ENCODE assay signal across 8 cellular contexts in the genomic region with DNA sequence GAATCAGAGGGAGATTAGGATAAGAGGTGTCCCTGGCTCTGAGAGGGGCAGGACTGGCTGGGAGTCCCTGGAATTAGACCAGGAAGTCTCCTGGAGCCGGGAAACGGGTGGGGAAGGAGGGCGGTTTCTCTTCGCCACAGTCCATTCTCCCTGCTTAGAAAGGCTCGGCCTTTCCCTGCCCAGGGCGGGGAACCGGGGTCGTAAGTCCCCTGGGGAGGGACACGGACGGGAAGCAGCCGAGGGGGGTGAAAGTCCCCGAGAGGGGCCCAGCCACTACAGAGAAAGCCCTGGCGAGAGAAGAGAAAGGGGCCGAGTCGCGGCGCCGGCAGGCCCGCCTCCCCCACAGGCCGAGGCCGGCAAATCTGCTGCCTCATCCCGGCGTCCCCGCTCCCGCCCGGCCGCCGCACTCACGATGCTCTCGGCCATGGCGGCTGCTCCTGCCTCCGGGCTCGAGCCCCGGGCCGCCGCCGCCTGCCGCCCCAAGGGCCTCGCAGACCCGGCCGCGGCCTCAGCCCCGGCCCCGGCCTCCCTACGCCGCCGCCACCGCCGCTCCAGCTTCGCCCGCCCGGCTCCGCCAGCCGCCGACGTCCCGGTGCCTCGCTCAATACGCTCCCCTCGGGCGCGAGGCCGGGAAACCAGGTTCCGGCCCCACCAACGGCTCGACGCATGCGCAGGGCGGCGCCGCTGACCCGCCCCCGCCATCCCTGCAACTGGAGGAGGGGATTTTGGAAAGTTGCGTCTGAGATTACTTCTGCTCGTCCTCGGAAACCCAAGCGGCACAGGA. TPM values are rescaled to one million over a fixed set of nuclear protein-coding genes. Genes with fewer than 3 reads are reported as not detected.
A peak's percentile ranks its signal among the peaks of the same experiment; 100 is the strongest.
DNase-seq lines count a peak whose midpoint lies in the region; ATAC-seq and TF ChIP-seq lines count a peak whose summit lies in the region.

Gene NPLOC4, minus strand, starts transcription at position 608 of the 784 bp plus-strand sequence. Its CDS starts 182 bp downstream, at position 426.
Gene TSPAN10, plus strand, starts transcription at position 692 of the 784 bp plus-strand sequence. CDS start 5,217 bp downstream, outside the sequence.

- peaks cover 12% of the 10 kb centered on the region for H3K36me3 Mint-ChIP-seq in activated CD4-positive, alpha-beta T cell treated with anti-CD3 and anti-CD28 coated beads, Interleukin-2, amount 10 ng/mL, durations not matched to agents 24 days and 14 days (ENCODE audit: low read depth)

- H3K4me3 Mint-ChIP-seq in activated CD4-positive, alpha-beta T cell treated with anti-CD3 and anti-CD28 coated beads, Interleukin-2, amount 10 ng/mL, durations not matched to agents 24 days and 14 days: peak within 1 kb of the TSS; percentile 97

- peak; percentile 99 for DNase-seq in AG08395 (ENCODE audit: low spot score)
- peak; percentile 41 for DNase-seq in NCI-H510A (lab: John Stamatoyannopoulos, UW)
- DNase-seq in activated CD4-positive, alpha-beta T cell treated with anti-CD3 and anti-CD28 coated beads, Interleukin-2, amount 10 ng/mL, durations not matched to agents 24 days and 14 days: peak; percentile 96
- peak; percentile 91 for DNase-seq in coronary artery (ENCODE audit: low spot score)
- peak; percentile 88 for DNase-seq in left lobe of liver (ENCODE audit: low spot score)
- DNase-seq in stimulated activated CD4-positive, alpha-beta T cell treated with anti-CD3 and anti-CD28 coated beads, Interleukin-2, amount 100 ng/mL, for 24 hours: peak; percentile 87 to 89

- ATAC-seq in GM18909 (IDR thresholded peaks at IDR 0.05; ENCODE audit: poor library complexity, unreplicated experiment) (peak; percentile 87), HG03280 (IDR thresholded peaks at IDR 0.05; ENCODE audit: unreplicated experiment) (peak; percentile 91), left lobe of liver (peak; percentile 87)

- intact Hi-C loops in activated CD4-positive, alpha-beta T cell treated with anti-CD3 and anti-CD28 coated beads, Interleukin-2, amount 10 ng/mL, durations not matched to agents 24 days and 14 days (cut with micrococcal nuclease): loop anchor here (1.0 kb wide), 1 partner anchor 30 kb away; the partner anchor contains the start of genes CCDC137 and OXLD1

- H3K27ac ChIP-seq in coronary artery: peak within 1 kb of the TSS; percentile 74 to 95

- H3K9me3 Mint-ChIP-seq in activated CD4-positive, alpha-beta T cell treated with anti-CD3 and anti-CD28 coated beads, Interleukin-2, amount 10 ng/mL, durations not matched to agents 24 days and 14 days: no peaks in the 10 kb centered on the region

- peaks cover 14% of the 10 kb centered on the region for H3K4me1 Mint-ChIP-seq in activated CD4-positive, alpha-beta T cell treated with anti-CD3 and anti-CD28 coated beads, Interleukin-2, amount 10 ng/mL, durations not matched to agents 24 days and 14 days

- peak within 1 kb of the TSS; percentile 91 for H3K27ac Mint-ChIP-seq in activated CD4-positive, alpha-beta T cell treated with anti-CD3 and anti-CD28 coated beads, Interleukin-2, amount 10 ng/mL, durations not matched to agents 24 days and 14 days

- H3K27me3 Mint-ChIP-seq in activated CD4-positive, alpha-beta T cell treated with anti-CD3 and anti-CD28 coated beads, Interleukin-2, amount 10 ng/mL, durations not matched to agents 24 days and 14 days: no peaks in the 10 kb centered on the region

- no peak for TF ChIP-seq CTCF in coronary artery (IDR thresholded peaks at IDR 0.05)

- peak within 1 kb of the TSS; percentile 86 for H3K4me3 ChIP-seq in coronary artery

RNA-seq across cellular contexts. Expression of gene NPLOC4, which starts in this region (rescaled TPM):
- 142 and 147 TPM in 2 replicates for total RNA-seq in activated CD4-positive, alpha-beta T cell treated with anti-CD3 and anti-CD28 coated beads, Interleukin-2, amount 10 ng/mL, durations not matched to agents 24 days and 14 days
- total RNA-seq in left lobe of liver: 49.5 TPM

RNA-seq across cellular contexts. Expression of gene TSPAN10, which starts in this region (rescaled TPM):
- total RNA-seq in activated CD4-positive, alpha-beta T cell treated with anti-CD3 and anti-CD28 coated beads, Interleukin-2, amount 10 ng/mL, durations not matched to agents 24 days and 14 days: 0.14 and 0.37 TPM in 2 replicates
- 1.5 TPM for total RNA-seq in left lobe of liver

Comparison
In these comparisons a context has a peak if more than half of its experiments do, and no peak if none do; other contexts are left out.
1. Peak in every context shown above with its lines: DNase-seq, ATAC-seq, H3K4me3 ChIP-seq and H3K27ac ChIP-seq.
2. DNase-seq: peak in every context shown above with its lines; median percentile 99 in AG08395; 96 in activated CD4-positive, alpha-beta T cell treated with anti-CD3 and anti-CD28 coated beads, Interleukin-2, amount 10 ng/mL, durations not matched to agents 24 days and 14 days; 91 in coronary artery; 88 in left lobe of liver; 88 in stimulated activated CD4-positive, alpha-beta T cell treated with anti-CD3 and anti-CD28 coated beads, Interleukin-2, amount 100 ng/mL, for 24 hours; 41 in NCI-H510A.